Comparison of ENCODE assay signal across 8 cellular contexts in genomic region chr20:57654363-57654997, GRCh38. TPM values are rescaled to one million over a fixed set of nuclear protein-coding genes. Genes with fewer than 3 reads are reported as not detected.
DNase-seq lines count a peak whose midpoint lies in the region; ATAC-seq and TF ChIP-seq lines count a peak whose summit lies in the region.

No MANE protein-coding gene starts in this region.

- no peak overlapping the region for H2BK120ac ChIP-seq in H9 (ENCODE audit: low read depth, low read length, poor library complexity, severe bottlenecking)

- peaks cover 15 to 18% of the 10 kb centered on the region in 2 experiments for H3K4me1 Mint-ChIP-seq in H9

- no peak overlapping the region for H2BK5ac ChIP-seq in H9 (ENCODE audit: insufficient read length, low read length)

- no peak overlapping the region for H3K27ac ChIP-seq in H9 (ENCODE audit: insufficient read length, low read depth, low read length)
- no peak overlapping the region for H3K27ac ChIP-seq in effector memory CD4-positive, alpha-beta T cell (ENCODE audit: insufficient read depth, low read length, poor library complexity, severe bottlenecking)

- no peaks in the 10 kb centered on the region for H3K27me3 Mint-ChIP-seq in H9 (ENCODE audit: low read depth)

- no peak overlapping the region for H3K56ac ChIP-seq in H9 (ENCODE audit: insufficient read length, low read depth, low read length)

- H3K23ac ChIP-seq in H9 (ENCODE audit: insufficient read length, low read depth, low read length) = no peak overlapping the region

- H2AK5ac ChIP-seq in H9 (ENCODE audit: insufficient read length, low read length) = no peak overlapping the region

- no peak for ATAC-seq in GM21825 (IDR thresholded peaks at IDR 0.05; ENCODE audit: unreplicated experiment)

- H3K36me3 ChIP-seq in effector memory CD4-positive, alpha-beta T cell (ENCODE audit: control insufficient read depth, insufficient read depth, low read length) = no peaks in the 10 kb centered on the region

- peak; percentile 36 for DNase-seq in EL
- DNase-seq in H9 = peak; percentile 76
- DNase-seq in NCI-H2171 (lab: John Stamatoyannopoulos, UW) = peak; percentile 33
- peak; percentile 42 to 63 for DNase-seq in activated CD4-positive, alpha-beta T cell treated with anti-CD3 and anti-CD28 coated beads, Interleukin-2, amount 50 U/mL, for 48 hours
- peak in 2 of 3 donors; percentile 23 to 25 for DNase-seq in effector memory CD4-positive, alpha-beta T cell
- peak; percentile 62 to 71 for DNase-seq in lung microvascular endothelial cell (ENCODE audit: low read depth in 2 of 2)
- DNase-seq in stimulated activated CD8-positive, alpha-beta memory T cell treated with anti-CD3 and anti-CD28 coated beads, Interleukin-15, amount 100 ng/mL, for 48 hours (ENCODE audit: low read depth in 2 of 2) = peak; percentile 24 to 33

- H3K18ac ChIP-seq in H9 (ENCODE audit: insufficient read length, low read depth, low read length) = no peak overlapping the region

- 0 out of 7 replicates have a peak overlapping the region, but pooled peaks of 1 of the 3 experiments have one; percentile 25 for H3K27ac Mint-ChIP-seq in H9

- no CpG with 5 or more reads among the region's 12 CpGs for WGBS in H9 (ENCODE audit: extremely low coverage, insufficient read length, low lambda C conversion rate)

- no peak overlapping the region for H3K4me2 ChIP-seq in H9 (ENCODE audit: insufficient read depth, insufficient read length, low read length)

- H2BK15ac ChIP-seq in H9 (ENCODE audit: low read depth, low read length) = no peak overlapping the region

- no peaks in the 10 kb centered on the region for H3K4me1 ChIP-seq in H9 (ENCODE audit: insufficient read depth, low read length)
- H3K4me1 ChIP-seq in effector memory CD4-positive, alpha-beta T cell (ENCODE audit: control insufficient read depth, insufficient read depth, low read length, poor library complexity, severe bottlenecking) = peaks cover 14% of the 10 kb centered on the region

- no peaks in the 10 kb centered on the region for H3K23me2 ChIP-seq in H9 (ENCODE audit: insufficient read length, low read depth, low read length, poor library complexity, severe bottlenecking)

- no peaks in the 10 kb centered on the region for H3K27me3 ChIP-seq in H9 (ENCODE audit: insufficient read depth, low read length)
- H3K27me3 ChIP-seq in effector memory CD4-positive, alpha-beta T cell (replicated peaks; ENCODE audit: control insufficient read depth, insufficient read depth, low read length, poor library complexity, severe bottlenecking) = no peaks in the 10 kb centered on the region

- H2BK20ac ChIP-seq in H9 (ENCODE audit: low read depth, low read length, poor library complexity, severe bottlenecking) = no peak overlapping the region

- H3K4me3 ChIP-seq in effector memory CD4-positive, alpha-beta T cell (ENCODE audit: insufficient read depth, low read depth, low read length, poor library complexity, severe bottlenecking) = no peak overlapping the region

- no peak overlapping the region for H3T11ph ChIP-seq in H9 (ENCODE audit: low read length)

- H3K9ac ChIP-seq in H9 (ENCODE audit: extremely low read depth, insufficient read length, low read length) = no peak overlapping the region

- no peak overlapping the region for H2AFZ ChIP-seq in H9 (ENCODE audit: low read length)

- H3K79me1 ChIP-seq in H9 (ENCODE audit: insufficient read depth, low read depth, low read length, poor library complexity, severe bottlenecking) = no peaks in the 10 kb centered on the region

- H2BK12ac ChIP-seq in H9 (ENCODE audit: insufficient read length, low read depth, low read length) = no peak overlapping the region

- no peaks in the 10 kb centered on the region for H3K9me3 Mint-ChIP-seq in H9

- H4K20me1 ChIP-seq in H9 (ENCODE audit: control insufficient read depth, insufficient read depth, insufficient read length) = no peaks in the 10 kb centered on the region

- H3K79me2 ChIP-seq in H9 (ENCODE audit: insufficient read depth, low read length) = no peaks in the 10 kb centered on the region

- peaks cover 22 to 53% (median 28%) of the 10 kb centered on the region in 3 experiments for H3K36me3 Mint-ChIP-seq in H9 (ENCODE audit: insufficient read depth in 1 of 3, low read depth in 3 of 3)

- H3K9me3 ChIP-seq in H9 (ENCODE audit: control insufficient read depth, low read depth, low read length) = no peaks in the 10 kb centered on the region
- H3K9me3 ChIP-seq in effector memory CD4-positive, alpha-beta T cell (ENCODE audit: control insufficient read depth, low read length) = no peaks in the 10 kb centered on the region

- H3K4me3 Mint-ChIP-seq in H9 = no peak overlapping the region; a peak in 1 of 5 replicates

- H3K4ac ChIP-seq in H9 (ENCODE audit: low read depth, low read length) = no peak overlapping the region

- no peak overlapping the region for H4K91ac ChIP-seq in H9 (ENCODE audit: insufficient read length, low read depth, low read length)

- H4K5ac ChIP-seq in H9 (ENCODE audit: insufficient read length, low read depth, low read length) = no peak overlapping the region

- H3K14ac ChIP-seq in H9 (ENCODE audit: insufficient read depth, low read length) = no peak overlapping the region

- TF ChIP-seq CTCF in H9 (conservative IDR thresholded peaks at IDR 0.05) = peak; percentile 94

- H4K8ac ChIP-seq in H9 (replicated peaks; ENCODE audit: insufficient read length, low read depth, low read length) = no peak overlapping the region

RNA-seq across cellular contexts. Expression of gene ZBP1, which starts 34.3 kb away (rescaled TPM):
- total RNA-seq in H9 (2021) (not detected in 2 replicates), lung microvascular endothelial cell (not detected in 2 replicates)

RNA-seq across cellular contexts. Expression of gene PMEPA1, which starts 55.3 kb away (rescaled TPM):
- total RNA-seq in H9 (2021) = 34.6 and 35.7 TPM in 2 replicates
- total RNA-seq in lung microvascular endothelial cell = 0.40 and 1.3 TPM in 2 replicates

Comparison
In these comparisons a context has a peak if more than half of its experiments do, and no peak if none do; other contexts are left out.
1. DNase-seq: peak in every context shown above with its lines; median percentile 76 in H9; 66 in lung microvascular endothelial cell; 52 in activated CD4-positive, alpha-beta T cell treated with anti-CD3 and anti-CD28 coated beads, Interleukin-2, amount 50 U/mL, for 48 hours; 36 in EL; 33 in NCI-H2171; 28 in stimulated activated CD8-positive, alpha-beta memory T cell treated with anti-CD3 and anti-CD28 coated beads, Interleukin-15, amount 100 ng/mL, for 48 hours; 24 in effector memory CD4-positive, alpha-beta T cell.
2. RNA of gene PMEPA1, which starts 55.3 kb away (total RNA-seq): 34.6 to 35.7 TPM in H9; 0.40 to 1.3 TPM in lung microvascular endothelial cell; every median in the first group is over 10 times any median in the second.